In genomic region chr9:91647371-91647770, GRCh38 we compare ENCODE assay signal across 2 cellular contexts.
TF ChIP-seq lines count a peak whose summit lies in the region.

No MANE protein-coding gene starts in this region.

TF ChIP-seq in HCT116, 20 proteins besides CTCF, POLR2A, EP300 and RAD21:
- no peak for TF ChIP-seq SIN3A (IDR thresholded peaks at IDR 0.05; ENCODE audit: low read depth)
- no peak for TF ChIP-seq JUND (IDR thresholded peaks at IDR 0.05)
- TF ChIP-seq EZH2 (IDR thresholded peaks at IDR 0.05): no peak
- TF ChIP-seq SP1 (IDR thresholded peaks at IDR 0.05; ENCODE audit: low read depth): no peak
- no peak for TF ChIP-seq EZH2phosphoT487 (IDR thresholded peaks at IDR 0.05; ENCODE audit: borderline replicate concordance)
- no peak for TF ChIP-seq CEBPB (IDR thresholded peaks at IDR 0.05; ENCODE audit: low read depth)
- no peak for TF ChIP-seq POLR2AphosphoS5 (IDR thresholded peaks at IDR 0.05; ENCODE audit: low read depth, low read length)

TF ChIP-seq in GM12878, 131 proteins besides CTCF, POLR2A, EP300 and RAD21:
- TF ChIP-seq RUNX3 (IDR thresholded peaks at IDR 0.05; ENCODE audit: low read length) (no peak), RBBP5 (conservative IDR thresholded peaks at IDR 0.05) (no peak), TCF7 (IDR thresholded peaks at IDR 0.05; ENCODE audit: borderline replicate concordance) (no peak), BMI1 (IDR thresholded peaks at IDR 0.05; ENCODE audit: borderline replicate concordance) (no peak), IKZF1 (conservative IDR thresholded peaks at IDR 0.05) (no peak), SPI1 (IDR thresholded peaks at IDR 0.05; ENCODE audit: borderline replicate concordance, insufficient read depth, low read depth, low read length) (no peak), RELA (IDR thresholded peaks at IDR 0.05; ENCODE audit: borderline replicate concordance, partially characterized antibody) (no peak), TCF12 (IDR thresholded peaks at IDR 0.05; ENCODE audit: low read depth, low read length) (no peak), SP1 (IDR thresholded peaks at IDR 0.05; ENCODE audit: low read depth, low read length) (no peak), MYB (IDR thresholded peaks at IDR 0.05; ENCODE audit: borderline replicate concordance, low read depth, low read length) (no peak), HCFC1 (IDR thresholded peaks at IDR 0.05; ENCODE audit: low read length) (no peak), NKRF (conservative IDR thresholded peaks at IDR 0.05) (no peak), PAX8 (IDR thresholded peaks at IDR 0.05) (no peak), ZNF24 (IDR thresholded peaks at IDR 0.05) (no peak), IKZF2 (IDR thresholded peaks at IDR 0.05) (no peak), ATF7 (IDR thresholded peaks at IDR 0.05; ENCODE audit: low read depth) (no peak), IRF4 (IDR thresholded peaks at IDR 0.05; ENCODE audit: low read depth, low read length) (no peak), E2F4 (IDR thresholded peaks at IDR 0.05; ENCODE audit: low read depth, low read length) (no peak)
TF ChIP-seq in GM12878: peak in this region for 0.
